ENCODE assay signal across 1 cellular context in genomic region chr10:49183596-49184542, GRCh38.
TF ChIP-seq lines count a peak whose summit lies in the region.

No MANE protein-coding gene starts in this region.

TF ChIP-seq in K562, 482 proteins besides CTCF, POLR2A, EP300 and RAD21 (continued from another document and continues in another):
- TF ChIP-seq, protein P1, sequence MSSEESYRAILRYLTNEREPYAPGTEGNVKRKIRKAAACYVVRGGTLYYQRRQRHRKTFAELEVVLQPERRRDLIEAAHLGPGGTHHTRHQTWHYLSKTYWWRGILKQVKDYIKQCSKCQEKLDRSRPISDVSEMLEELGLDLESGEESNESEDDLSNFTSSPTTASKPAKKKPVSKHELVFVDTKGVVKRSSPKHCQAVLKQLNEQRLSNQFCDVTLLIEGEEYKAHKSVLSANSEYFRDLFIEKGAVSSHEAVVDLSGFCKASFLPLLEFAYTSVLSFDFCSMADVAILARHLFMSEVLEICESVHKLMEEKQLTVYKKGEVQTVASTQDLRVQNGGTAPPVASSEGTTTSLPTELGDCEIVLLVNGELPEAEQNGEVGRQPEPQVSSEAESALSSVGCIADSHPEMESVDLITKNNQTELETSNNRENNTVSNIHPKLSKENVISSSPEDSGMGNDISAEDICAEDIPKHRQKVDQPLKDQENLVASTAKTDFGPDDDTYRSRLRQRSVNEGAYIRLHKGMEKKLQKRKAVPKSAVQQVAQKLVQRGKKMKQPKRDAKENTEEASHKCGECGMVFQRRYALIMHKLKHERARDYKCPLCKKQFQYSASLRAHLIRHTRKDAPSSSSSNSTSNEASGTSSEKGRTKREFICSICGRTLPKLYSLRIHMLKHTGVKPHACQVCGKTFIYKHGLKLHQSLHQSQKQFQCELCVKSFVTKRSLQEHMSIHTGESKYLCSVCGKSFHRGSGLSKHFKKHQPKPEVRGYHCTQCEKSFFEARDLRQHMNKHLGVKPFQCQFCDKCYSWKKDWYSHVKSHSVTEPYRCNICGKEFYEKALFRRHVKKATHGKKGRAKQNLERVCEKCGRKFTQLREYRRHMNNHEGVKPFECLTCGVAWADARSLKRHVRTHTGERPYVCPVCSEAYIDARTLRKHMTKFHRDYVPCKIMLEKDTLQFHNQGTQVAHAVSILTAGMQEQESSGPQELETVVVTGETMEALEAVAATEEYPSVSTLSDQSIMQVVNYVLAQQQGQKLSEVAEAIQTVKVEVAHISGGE (CRISPR knock-in tag; IDR thresholded peaks at IDR 0.05) = peak in 1 of 3 experiments; percentile 51; a peak in 1 of 6 replicates
- TF ChIP-seq HLTF (IDR thresholded peaks at IDR 0.05) (no peak), NCOA4 (IDR thresholded peaks at IDR 0.05; ENCODE audit: partially characterized antibody) (peak; percentile 11), NFYB (IDR thresholded peaks at IDR 0.05; ENCODE audit: extremely low read depth, insufficient read length) (no peak), HNRNPK (IDR thresholded peaks at IDR 0.05; ENCODE audit: low read depth, low read length, poor library complexity, severe bottlenecking) (no peak), KLF10 (CRISPR knock-in tag; IDR thresholded peaks at IDR 0.05) (0 out of 2 replicates have a peak, but pooled peaks have one; percentile 72), PKNOX1 (IDR thresholded peaks at IDR 0.05) (peak; percentile 79), MCM3 (IDR thresholded peaks at IDR 0.05) (no peak), NFIC (IDR thresholded peaks at IDR 0.05) (peak; percentile 66), RFX5 (IDR thresholded peaks at IDR 0.05; ENCODE audit: low read depth, low read length) (no peak), ZNF121 (CRISPR knock-in tag; conservative IDR thresholded peaks at IDR 0.05) (no peak), KAT2B (IDR thresholded peaks at IDR 0.05; ENCODE audit: low read depth, low read length) (no peak), TFAM (CRISPR knock-in tag; conservative IDR thresholded peaks at IDR 0.05) (no peak), ESRRA (IDR thresholded peaks at IDR 0.05; ENCODE audit: borderline replicate concordance, low read depth) (no peak), WHSC1 (IDR thresholded peaks at IDR 0.05; ENCODE audit: low read length) (no peak), GABPA (tag; conservative IDR thresholded peaks at IDR 0.05; ENCODE audit: low read depth) (peak; percentile 75), GATAD2A (IDR thresholded peaks at IDR 0.05) (peak; percentile 97), CHD4 (IDR thresholded peaks at IDR 0.05; ENCODE audit: insufficient read depth, insufficient replicate concordance, low read depth, low read length, poor library complexity, severe bottlenecking) (no peak), PTTG1 (tag; IDR thresholded peaks at IDR 0.05; ENCODE audit: low read depth) (no peak; the same call in 1 of the 2 replicates), PHB (CRISPR knock-in tag; IDR thresholded peaks at IDR 0.05) (no peak), RBM39 (optimal IDR thresholded peaks at IDR 0.05; ENCODE audit: low read depth, low read length) (no peak), FOSL1 (tag; conservative IDR thresholded peaks at IDR 0.05) (peak; percentile 77), SIRT6 (IDR thresholded peaks at IDR 0.05; ENCODE audit: low read depth, low read length) (no peak), ZNF696 (CRISPR knock-in tag; conservative IDR thresholded peaks at IDR 0.05) (no peak), TFAP4 (CRISPR knock-in tag; IDR thresholded peaks at IDR 0.05; ENCODE audit: borderline replicate concordance) (no peak), PREB (CRISPR knock-in tag; IDR thresholded peaks at IDR 0.05) (no peak), ZNF3 (CRISPR knock-in tag; IDR thresholded peaks at IDR 0.05) (no peak), SMAD1 (IDR thresholded peaks at IDR 0.05; ENCODE audit: low read depth, low read length, partially characterized antibody) (no peak), CTBP1 (IDR thresholded peaks at IDR 0.05; ENCODE audit: borderline replicate concordance) (peak; percentile 76), JUND (IDR thresholded peaks at IDR 0.05; ENCODE audit: borderline replicate concordance, low read depth, low read length) (peak; percentile 84), JUND (tag; IDR thresholded peaks at IDR 0.05; ENCODE audit: borderline replicate concordance, low read depth, low read length) (peak; percentile 80; the same call in 2 of the 3 replicates), HNRNPUL1 (IDR thresholded peaks at IDR 0.05; ENCODE audit: low read length) (no peak), FUS (optimal IDR thresholded peaks at IDR 0.05; ENCODE audit: low read depth, low read length) (no peak), ZNF124 (CRISPR knock-in tag; IDR thresholded peaks at IDR 0.05) (no peak), OTX1 (CRISPR knock-in tag; IDR thresholded peaks at IDR 0.05) (0 out of 2 replicates have a peak, but pooled peaks have one; percentile 13), MAZ (CRISPR knock-in tag; conservative IDR thresholded peaks at IDR 0.05 in 1 of 2, IDR thresholded peaks at IDR 0.05 in 1 of 2) (peak in 1 of 2 experiments; percentile 65; a peak in 3 of 4 replicates), TCF3 (CRISPR knock-in tag; IDR thresholded peaks at IDR 0.05) (peak; percentile 76), CBX8 (IDR thresholded peaks at IDR 0.05; ENCODE audit: borderline replicate concordance, extremely low read depth, low read depth, low read length, poor library complexity, severe bottlenecking) (no peak), RHOXF2B (CRISPR knock-in tag; conservative IDR thresholded peaks at IDR 0.05) (no peak), ZNF695 (CRISPR knock-in tag; IDR thresholded peaks at IDR 0.05) (no peak), SMAD4 (CRISPR knock-in tag; conservative IDR thresholded peaks at IDR 0.05) (peak; percentile 92), MXI1 (IDR thresholded peaks at IDR 0.05; ENCODE audit: low read depth, low read length) (0 out of 2 replicates have a peak, but pooled peaks have one; percentile 53), TARDBP (IDR thresholded peaks at IDR 0.05) (no peak), ZNF431 (CRISPR knock-in tag; IDR thresholded peaks at IDR 0.05) (no peak), ZNF668 (CRISPR knock-in tag; IDR thresholded peaks at IDR 0.05) (peak; percentile 46; the same call in 1 of the 2 replicates), E2F8 (IDR thresholded peaks at IDR 0.05; ENCODE audit: low read depth, partially characterized antibody) (no peak), E2F3 (CRISPR knock-in tag; IDR thresholded peaks at IDR 0.05) (no peak), ZEB2 (IDR thresholded peaks at IDR 0.05) (peak; percentile 78), MYBL2 (IDR thresholded peaks at IDR 0.05; ENCODE audit: low read depth) (no peak), MYBL2 (CRISPR knock-in tag; IDR thresholded peaks at IDR 0.05; ENCODE audit: borderline replicate concordance) (no peak), CXXC5 (CRISPR knock-in tag; IDR thresholded peaks at IDR 0.05) (peak; percentile 66)
- TF ChIP-seq, protein P2, sequence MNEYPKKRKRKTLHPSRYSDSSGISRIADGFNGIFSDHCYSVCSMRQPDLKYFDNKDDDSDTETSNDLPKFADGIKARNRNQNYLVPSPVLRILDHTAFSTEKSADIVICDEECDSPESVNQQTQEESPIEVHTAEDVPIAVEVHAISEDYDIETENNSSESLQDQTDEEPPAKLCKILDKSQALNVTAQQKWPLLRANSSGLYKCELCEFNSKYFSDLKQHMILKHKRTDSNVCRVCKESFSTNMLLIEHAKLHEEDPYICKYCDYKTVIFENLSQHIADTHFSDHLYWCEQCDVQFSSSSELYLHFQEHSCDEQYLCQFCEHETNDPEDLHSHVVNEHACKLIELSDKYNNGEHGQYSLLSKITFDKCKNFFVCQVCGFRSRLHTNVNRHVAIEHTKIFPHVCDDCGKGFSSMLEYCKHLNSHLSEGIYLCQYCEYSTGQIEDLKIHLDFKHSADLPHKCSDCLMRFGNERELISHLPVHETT (CRISPR knock-in tag; conservative IDR thresholded peaks at IDR 0.05 in 1 of 2, IDR thresholded peaks at IDR 0.05 in 1 of 2) = 0 out of 4 replicates have a peak, but pooled peaks of 1 of the 2 experiments have one; percentile 22
- TF ChIP-seq, protein P3, sequence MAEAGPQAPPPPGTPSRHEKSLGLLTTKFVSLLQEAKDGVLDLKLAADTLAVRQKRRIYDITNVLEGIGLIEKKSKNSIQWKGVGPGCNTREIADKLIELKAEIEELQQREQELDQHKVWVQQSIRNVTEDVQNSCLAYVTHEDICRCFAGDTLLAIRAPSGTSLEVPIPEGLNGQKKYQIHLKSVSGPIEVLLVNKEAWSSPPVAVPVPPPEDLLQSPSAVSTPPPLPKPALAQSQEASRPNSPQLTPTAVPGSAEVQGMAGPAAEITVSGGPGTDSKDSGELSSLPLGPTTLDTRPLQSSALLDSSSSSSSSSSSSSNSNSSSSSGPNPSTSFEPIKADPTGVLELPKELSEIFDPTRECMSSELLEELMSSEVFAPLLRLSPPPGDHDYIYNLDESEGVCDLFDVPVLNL (CRISPR knock-in tag; IDR thresholded peaks at IDR 0.05; ENCODE audit: low read depth) = no peak
- TF ChIP-seq, protein P4, sequence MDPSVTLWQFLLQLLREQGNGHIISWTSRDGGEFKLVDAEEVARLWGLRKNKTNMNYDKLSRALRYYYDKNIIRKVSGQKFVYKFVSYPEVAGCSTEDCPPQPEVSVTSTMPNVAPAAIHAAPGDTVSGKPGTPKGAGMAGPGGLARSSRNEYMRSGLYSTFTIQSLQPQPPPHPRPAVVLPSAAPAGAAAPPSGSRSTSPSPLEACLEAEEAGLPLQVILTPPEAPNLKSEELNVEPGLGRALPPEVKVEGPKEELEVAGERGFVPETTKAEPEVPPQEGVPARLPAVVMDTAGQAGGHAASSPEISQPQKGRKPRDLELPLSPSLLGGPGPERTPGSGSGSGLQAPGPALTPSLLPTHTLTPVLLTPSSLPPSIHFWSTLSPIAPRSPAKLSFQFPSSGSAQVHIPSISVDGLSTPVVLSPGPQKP (CRISPR knock-in tag; IDR thresholded peaks at IDR 0.05) = no peak
- TF ChIP-seq, protein P5, sequence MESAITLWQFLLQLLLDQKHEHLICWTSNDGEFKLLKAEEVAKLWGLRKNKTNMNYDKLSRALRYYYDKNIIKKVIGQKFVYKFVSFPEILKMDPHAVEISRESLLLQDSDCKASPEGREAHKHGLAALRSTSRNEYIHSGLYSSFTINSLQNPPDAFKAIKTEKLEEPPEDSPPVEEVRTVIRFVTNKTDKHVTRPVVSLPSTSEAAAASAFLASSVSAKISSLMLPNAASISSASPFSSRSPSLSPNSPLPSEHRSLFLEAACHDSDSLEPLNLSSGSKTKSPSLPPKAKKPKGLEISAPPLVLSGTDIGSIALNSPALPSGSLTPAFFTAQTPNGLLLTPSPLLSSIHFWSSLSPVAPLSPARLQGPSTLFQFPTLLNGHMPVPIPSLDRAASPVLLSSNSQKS (CRISPR knock-in tag; IDR thresholded peaks at IDR 0.05) = no peak
- TF ChIP-seq, protein P6, sequence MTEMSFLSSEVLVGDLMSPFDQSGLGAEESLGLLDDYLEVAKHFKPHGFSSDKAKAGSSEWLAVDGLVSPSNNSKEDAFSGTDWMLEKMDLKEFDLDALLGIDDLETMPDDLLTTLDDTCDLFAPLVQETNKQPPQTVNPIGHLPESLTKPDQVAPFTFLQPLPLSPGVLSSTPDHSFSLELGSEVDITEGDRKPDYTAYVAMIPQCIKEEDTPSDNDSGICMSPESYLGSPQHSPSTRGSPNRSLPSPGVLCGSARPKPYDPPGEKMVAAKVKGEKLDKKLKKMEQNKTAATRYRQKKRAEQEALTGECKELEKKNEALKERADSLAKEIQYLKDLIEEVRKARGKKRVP (CRISPR knock-in tag; IDR thresholded peaks at IDR 0.05) = no peak
- TF ChIP-seq, protein P7, sequence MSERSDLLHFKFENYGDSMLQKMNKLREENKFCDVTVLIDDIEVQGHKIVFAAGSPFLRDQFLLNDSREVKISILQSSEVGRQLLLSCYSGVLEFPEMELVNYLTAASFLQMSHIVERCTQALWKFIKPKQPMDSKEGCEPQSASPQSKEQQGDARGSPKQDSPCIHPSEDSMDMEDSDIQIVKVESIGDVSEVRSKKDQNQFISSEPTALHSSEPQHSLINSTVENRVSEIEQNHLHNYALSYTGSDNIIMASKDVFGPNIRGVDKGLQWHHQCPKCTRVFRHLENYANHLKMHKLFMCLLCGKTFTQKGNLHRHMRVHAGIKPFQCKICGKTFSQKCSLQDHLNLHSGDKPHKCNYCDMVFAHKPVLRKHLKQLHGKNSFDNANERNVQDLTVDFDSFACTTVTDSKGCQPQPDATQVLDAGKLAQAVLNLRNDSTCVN (CRISPR knock-in tag; IDR thresholded peaks at IDR 0.05) = no peak
